In genomic region chr2:235709124-235709813, GRCh38 we compare ENCODE assay signal across 9 cellular contexts.
A peak's percentile ranks its signal among the peaks of the same experiment; 100 is the strongest.
DNase-seq lines count a peak whose midpoint lies in the region; ATAC-seq and TF ChIP-seq lines count a peak whose summit lies in the region.
"Had no signal": no experiment of that assay in that cellular context is flagged by ENCODE, and none has a peak within 500 bp of the region (broad histone marks: within the 10 kb centered on the region; RNA-seq: fewer than 3 reads in every experiment).

No MANE protein-coding gene starts in this region.

- H3K36me3 ChIP-seq in gastrocnemius medialis, result no peaks in the 10 kb centered on the region

- no peak for TF ChIP-seq POLR2A in gastrocnemius medialis (IDR thresholded peaks at IDR 0.05)

- H3K27me3 ChIP-seq in gastrocnemius medialis, result no peaks in the 10 kb centered on the region

- TF ChIP-seq CTCF in gastrocnemius medialis (IDR thresholded peaks at IDR 0.05 in 4 of 5, conservative IDR thresholded peaks at IDR 0.05 in 1 of 5), result no peak

- peak; percentile 49 for DNase-seq in HCEC 1CT
- peak; percentile 36 to 48 for DNase-seq in SW 1271 (lab: John Stamatoyannopoulos, UW)
- DNase-seq in islet precursor cell, result peak; percentile 92
- peak; percentile 39 to 66 for DNase-seq in gastrocnemius medialis
- DNase-seq in KBM-7, result no peak
- no peak for DNase-seq in NCI-H2196 (lab: John Stamatoyannopoulos, UW; ENCODE audit: unreplicated experiment)

- in situ Hi-C loops in gastrocnemius medialis (cut with MboI; ENCODE audit: low sequenced_read_pairs in 4 of 4), result no loop called here
- in situ Hi-C loops in KBM-7 (cut with MboI; ENCODE audit: low pct_unique_long_range_greater_than_20kb, low sequenced_read_pairs), result no loop called here

- intact Hi-C loops in gastrocnemius medialis (cut with DNase I; ENCODE audit: low total_unique reads), result no loop called here

- H3K27ac ChIP-seq in gastrocnemius medialis, result peak overlapping the region in 1 of 4 donors; percentile 16

- no peaks in the 10 kb centered on the region for H3K4me1 ChIP-seq in gastrocnemius medialis

- no peaks in the 10 kb centered on the region for H3K9me3 ChIP-seq in gastrocnemius medialis

- ATAC-seq in gastrocnemius medialis, result peak; percentile 51 to 74
- no peak for ATAC-seq in GM21737 (IDR thresholded peaks at IDR 0.05; ENCODE audit: unreplicated experiment)
- ATAC-seq in HG03159 (IDR thresholded peaks at IDR 0.05; ENCODE audit: unreplicated experiment), result no peak

- no peak overlapping the region for H3K4me3 ChIP-seq in gastrocnemius medialis
- H3K4me3 ChIP-seq: skin epidermis had no signal

Comparison
In these comparisons a context has a peak if more than half of its experiments do, and no peak if none do; other contexts are left out.
1. DNase-seq: peak in HCEC 1CT (single experiment), SW 1271 (2 of 2), islet precursor cell (single experiment) and gastrocnemius medialis (2 of 2); none in KBM-7 (single experiment) and NCI-H2196 (single experiment).
2. ATAC-seq: peak in gastrocnemius medialis (2 of 2); none in GM21737 (single experiment) and HG03159 (single experiment).